In the genomic region with DNA sequence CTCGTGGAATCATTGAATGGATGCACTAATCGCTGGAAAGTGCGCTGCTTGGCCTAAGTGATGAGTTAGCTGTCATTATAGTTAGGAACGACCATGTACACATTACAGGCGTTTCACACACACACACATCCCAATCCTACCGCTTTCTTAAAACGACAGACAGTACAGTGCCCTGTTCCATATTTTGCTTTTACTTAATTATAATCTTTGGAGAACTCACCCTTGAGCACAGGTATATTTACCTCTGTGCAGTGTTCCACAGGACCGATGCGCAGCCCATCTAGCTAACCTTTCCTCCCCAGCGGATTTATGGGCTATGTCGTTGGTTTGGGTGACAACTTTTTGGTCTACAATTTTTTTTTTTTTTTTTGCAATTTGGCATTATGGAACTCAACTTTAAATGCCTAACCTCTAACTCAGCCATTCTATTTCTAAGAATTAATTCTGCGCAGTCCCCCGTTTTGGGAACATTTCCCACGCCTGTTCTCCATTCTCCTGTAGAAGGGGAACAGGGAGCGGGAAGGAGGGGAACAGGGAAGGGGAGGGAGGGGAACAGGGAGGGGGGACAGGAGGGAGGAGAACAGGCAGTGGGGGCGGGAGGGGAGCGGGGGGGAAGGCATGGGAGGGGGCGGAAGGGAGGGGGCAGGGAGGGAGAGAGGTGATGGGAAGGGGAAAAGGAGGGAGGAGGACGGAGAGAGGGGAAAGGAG, we compare ENCODE assay signal across 8 cellular contexts. TPM values are rescaled to one million over a fixed set of nuclear protein-coding genes. Genes with fewer than 3 reads are reported as not detected.
DNase-seq lines count a peak whose midpoint lies in the region; ATAC-seq and TF ChIP-seq lines count a peak whose summit lies in the region.

No MANE protein-coding gene starts in this region.

- ATAC-seq in Right ventricle myocardium inferior: no peak
- ATAC-seq in GM21529 (IDR thresholded peaks at IDR 0.05; ENCODE audit: unreplicated experiment): no peak

- no peak overlapping the region for H2BK15ac ChIP-seq in mesenchymal stem cell (ENCODE audit: low read depth, poor library complexity, severe bottlenecking)

- H2AFZ ChIP-seq in mesenchymal stem cell (ENCODE audit: low read depth, low read length): no peak overlapping the region

- no peak overlapping the region for H2AK5ac ChIP-seq in mesenchymal stem cell (ENCODE audit: low read length, severe bottlenecking)

- no peak overlapping the region for H3K18ac ChIP-seq in mesenchymal stem cell (ENCODE audit: low read depth in 1 of 2, low read length in 2 of 2)

- H2BK5ac ChIP-seq in mesenchymal stem cell (ENCODE audit: low read depth, low read length, poor library complexity, severe bottlenecking): no peak overlapping the region

- H3K36me3 ChIP-seq in left ventricle myocardium inferior: peaks cover 11% of the 10 kb centered on the region
- peaks cover 4 to 7% of the 10 kb centered on the region in 2 donors for H3K36me3 ChIP-seq in ascending aorta
- peaks cover 11 to 20% of the 10 kb centered on the region in 2 experiments for H3K36me3 ChIP-seq in mesenchymal stem cell (ENCODE audit: control insufficient read depth in 1 of 2, insufficient read depth in 2 of 2, low read depth in 1 of 2, low read length in 2 of 2)
- H3K36me3 ChIP-seq in uterus: no peaks in the 10 kb centered on the region

- TF ChIP-seq CTCF in left ventricle myocardium inferior (IDR thresholded peaks at IDR 0.05; ENCODE audit: borderline replicate concordance) (no peak), ascending aorta (IDR thresholded peaks at IDR 0.05) (no peak), uterus (IDR thresholded peaks at IDR 0.05) (no peak)

- no peak overlapping the region for H4K8ac ChIP-seq in mesenchymal stem cell (ENCODE audit: low read length)

- H3K27ac ChIP-seq in left ventricle myocardium inferior (replicated peaks): peak overlapping the region; percentile 99
- H3K27ac ChIP-seq in ascending aorta: peak overlapping the region; percentile 93
- H3K27ac ChIP-seq in mesenchymal stem cell (ENCODE audit: low read length, poor library complexity, severe bottlenecking): no peak overlapping the region
- peak overlapping the region; percentile 96 to 97 for H3K27ac ChIP-seq in uterus

- no peak for DNase-seq in left ventricle myocardium inferior
- DNase-seq in Right ventricle myocardium inferior (ENCODE audit: missing footprints): no peak
- no peak for DNase-seq in ascending aorta (ENCODE audit: low spot score in 2 of 2)
- peak; percentile 16 for DNase-seq in mesenchymal stem cell
- DNase-seq in uterus: no peak
- DNase-seq in Kasumi-1 (lab: John Stamatoyannopoulos, UW): no peak
- DNase-seq in NK-92 (lab: John Stamatoyannopoulos, UW; ENCODE audit: unreplicated experiment): no peak

- no peak overlapping the region for H2BK12ac ChIP-seq in mesenchymal stem cell (ENCODE audit: low read length in 2 of 2)

- 59% methylated on average over 15 of the region's 19 CpGs for WGBS in mesenchymal stem cell

- no peak overlapping the region for H3K9ac ChIP-seq in mesenchymal stem cell (ENCODE audit: low read length)

- H3K4ac ChIP-seq in mesenchymal stem cell (ENCODE audit: low read depth in 1 of 2, low read length in 2 of 2): no peak overlapping the region

- intact Hi-C loops in left ventricle myocardium inferior (cut with micrococcal nuclease): no loop called here
- intact Hi-C loops in Right ventricle myocardium inferior (cut with DNase I): no loop called here
- intact Hi-C loops in ascending aorta (cut with DNase I): loop anchor here (1.0 to 10.0 kb wide), 3 partner anchors 191 to 595 kb away; a partner anchor contains a TSS
- intact Hi-C loops in uterus (cut with DNase I; ENCODE audit: low total_unique reads): loop anchor here (2.0 kb wide), 1 partner anchor 55 kb away; a partner anchor contains a TSS

- H2BK120ac ChIP-seq in mesenchymal stem cell (ENCODE audit: low read depth, low read length): no peak overlapping the region

- H3K4me2 ChIP-seq in mesenchymal stem cell (ENCODE audit: low read length, poor library complexity, severe bottlenecking): peak overlapping the region; percentile 21

- H3K23ac ChIP-seq in mesenchymal stem cell (ENCODE audit: low read length in 2 of 2): no peak overlapping the region

- H4K91ac ChIP-seq in mesenchymal stem cell (ENCODE audit: low read length): no peak overlapping the region

- H3K14ac ChIP-seq in mesenchymal stem cell (ENCODE audit: low read length in 2 of 2): no peak overlapping the region

- H3K4me3 ChIP-seq in left ventricle myocardium inferior: peak overlapping the region; percentile 79
- peak overlapping the region; percentile 15 to 77 for H3K4me3 ChIP-seq in ascending aorta
- no peak overlapping the region for H3K4me3 ChIP-seq in mesenchymal stem cell (ENCODE audit: insufficient read depth in 1 of 2, low read depth in 1 of 2, low read length in 2 of 2)
- peak overlapping the region in 1 of 2 donors; percentile 14 for H3K4me3 ChIP-seq in uterus

- H3K27me3 ChIP-seq in left ventricle myocardium inferior (ENCODE audit: low read depth) (no peaks in the 10 kb centered on the region), ascending aorta (no peaks in the 10 kb centered on the region), mesenchymal stem cell (ENCODE audit: control insufficient read depth in 1 of 2, insufficient read depth in 1 of 2, low read length in 2 of 2) (peaks cover 2 to 8% of the 10 kb centered on the region in 2 experiments), uterus (no peaks in the 10 kb centered on the region)

- peaks cover 21% of the 10 kb centered on the region for H3K79me1 ChIP-seq in mesenchymal stem cell (replicated peaks; ENCODE audit: low read length, poor library complexity, severe bottlenecking)

- H3K4me1 ChIP-seq in left ventricle myocardium inferior (peaks cover 40% of the 10 kb centered on the region), ascending aorta (peaks cover 5 to 11% of the 10 kb centered on the region in 2 donors), mesenchymal stem cell (ENCODE audit: control insufficient read depth, insufficient read depth, low read depth, low read length) (peaks cover 27% of the 10 kb centered on the region), uterus (peaks cover 0 to 7% of the 10 kb centered on the region in 2 donors)

- H3K9me3 ChIP-seq in left ventricle myocardium inferior (replicated peaks) (no peaks in the 10 kb centered on the region), ascending aorta (no peaks in the 10 kb centered on the region), mesenchymal stem cell (ENCODE audit: control insufficient read depth, low read length) (no peaks in the 10 kb centered on the region), uterus (no peaks in the 10 kb centered on the region)

- no peak for TF ChIP-seq POLR2A in uterus (IDR thresholded peaks at IDR 0.05)

RNA-seq across cellular contexts. Expression of a gene that starts 0.7 kb away (rescaled TPM):
- total RNA-seq in left ventricle myocardium inferior: 57.4 TPM
- 49.3 TPM for total RNA-seq in Right ventricle myocardium inferior
- 156 TPM for total RNA-seq in ascending aorta
- polyA plus RNA-seq in mesenchymal stem cell (2013, experiment 1 of 2): 18.5 TPM
- 17.7 TPM for polyA plus RNA-seq in mesenchymal stem cell (2013, experiment 2 of 2)
- 100 to 1,000 TPM in 1 of 4 donors, 10 to 100 TPM in 3; 11.8 to 135 (median 38.8) TPM for total RNA-seq in uterus

RNA-seq across cellular contexts. Expression of a gene that starts 35.3 kb away (rescaled TPM):
- total RNA-seq in left ventricle myocardium inferior (7.7 TPM), Right ventricle myocardium inferior (9.4 TPM), ascending aorta (22.7 TPM), uterus (10 to 100 TPM in 2 of 4 donors, 1 to 10 TPM in 1, under 1 TPM in 1; 0.59 to 29.2 (median 12.5) TPM)
- 10.5 TPM for polyA plus RNA-seq in mesenchymal stem cell (2013, experiment 1 of 2)
- 10.3 TPM for polyA plus RNA-seq in mesenchymal stem cell (2013, experiment 2 of 2)

RNA-seq across cellular contexts. Expression of a gene that starts 56.0 kb away (rescaled TPM):
- total RNA-seq in left ventricle myocardium inferior: 15.3 TPM
- total RNA-seq in Right ventricle myocardium inferior: 13.9 TPM
- 23.3 TPM for total RNA-seq in ascending aorta
- polyA plus RNA-seq in mesenchymal stem cell (2013, experiment 1 of 2): 12.8 TPM
- 11.6 TPM for polyA plus RNA-seq in mesenchymal stem cell (2013, experiment 2 of 2)
- total RNA-seq in uterus: 10 to 100 TPM; 11.8 to 70.6 (median 28.2) TPM

Comparison
In these comparisons a context has a peak if more than half of its experiments do, and no peak if none do; other contexts are left out.
1. H3K4me3 ChIP-seq: peak in left ventricle myocardium inferior (single experiment) and ascending aorta (2 of 2); none in mesenchymal stem cell (0 of 2).
2. intact Hi-C loops: an anchor here in ascending aorta (1.0 to 10.0 kb wide) and uterus (2.0 kb wide); none called in left ventricle myocardium inferior and Right ventricle myocardium inferior.